Comparison of ENCODE assay signal across 17 cellular contexts in genomic region chr10:1408656-1409358, GRCh38.
"Had no signal": no experiment of that assay in that cellular context is flagged by ENCODE, and none has a peak within 500 bp of the region (broad histone marks: within the 10 kb centered on the region; RNA-seq: fewer than 3 reads in every experiment).

No MANE protein-coding gene starts in this region.

- H3K36me3 Mint-ChIP-seq: activated naive CD8-positive, alpha-beta T cell treated with anti-CD3 and anti-CD28 coated beads for 36 hours; mesothelial cell of epicardium had no signal

- ATAC-seq: foreskin keratinocyte; left cardiac atrium; stimulated activated naive CD8-positive, alpha-beta T cell treated with anti-CD3 and anti-CD28 coated beads, Interleukin-15, amount 100 ng/mL, for 72 hours had no signal

- DNase-seq: activated B cell treated with CpG ODN at 0.5 μM for 24 hours; activated CD4-positive, alpha-beta T cell treated with anti-CD3 and anti-CD28 coated beads, Interleukin-2, amount 50 U/mL, for 1 hour; activated naive CD4-positive, alpha-beta T cell; activated naive CD8-positive, alpha-beta T cell treated with anti-CD3 and anti-CD28 coated beads for 36 hours; activated T-cell treated with anti-CD3 and anti-CD28 coated beads for 4 hours; amniotic stem cell; foreskin keratinocyte; left cardiac atrium; occipital lobe; stimulated activated CD4-positive, alpha-beta T cell treated with anti-CD3 and anti-CD28 coated beads, Interleukin-15, amount 100 ng/mL, for 24 hours; stimulated activated CD4-positive, alpha-beta T cell treated with anti-CD3 and anti-CD28 coated beads, Interleukin-2, amount 100 ng/mL, for 48 hours; stimulated activated naive CD8-positive, alpha-beta T cell treated with anti-CD3 and anti-CD28 coated beads, Interleukin-15, amount 100 ng/mL, for 72 hours; trophoblast cell had no signal

- H3K9me3 Mint-ChIP-seq: activated B cell treated with CpG ODN at 0.5 μM for 24 hours; activated naive CD8-positive, alpha-beta T cell treated with anti-CD3 and anti-CD28 coated beads for 36 hours; activated T-helper 1 cell treated with anti-CD3 and anti-CD28 coated beads, Interleukin-12 subunit alpha, Interleukin-12 subunit beta, Interleukin-2, Interleukin-4 antibody, amounts not matched to agents 30 ng/mL and 10 ng/mL and 1 ng/mL, durations not matched to agents 14 hours and 24 hours and 36 hours; mesothelial cell of epicardium; stimulated activated naive CD8-positive, alpha-beta T cell treated with anti-CD3 and anti-CD28 coated beads, Interleukin-15, amount 100 ng/mL, for 72 hours had no signal

- H3K27me3 Mint-ChIP-seq: activated naive CD8-positive, alpha-beta T cell treated with anti-CD3 and anti-CD28 coated beads for 36 hours had no signal

- H3K27ac Mint-ChIP-seq: activated B cell treated with CpG ODN at 0.5 μM for 24 hours; activated naive CD8-positive, alpha-beta T cell treated with anti-CD3 and anti-CD28 coated beads for 36 hours; activated T-helper 1 cell treated with anti-CD3 and anti-CD28 coated beads, Interleukin-12 subunit alpha, Interleukin-12 subunit beta, Interleukin-2, Interleukin-4 antibody, amounts not matched to agents 30 ng/mL and 10 ng/mL and 1 ng/mL, durations not matched to agents 14 hours and 24 hours and 36 hours; mesothelial cell of epicardium; nephron; progenitor cell of endocrine pancreas; stimulated activated naive CD8-positive, alpha-beta T cell treated with anti-CD3 and anti-CD28 coated beads, Interleukin-15, amount 100 ng/mL, for 72 hours had no signal

- H3K4me3 Mint-ChIP-seq: activated B cell treated with CpG ODN at 0.5 μM for 24 hours; activated naive CD8-positive, alpha-beta T cell treated with anti-CD3 and anti-CD28 coated beads for 36 hours; activated T-helper 1 cell treated with anti-CD3 and anti-CD28 coated beads, Interleukin-12 subunit alpha, Interleukin-12 subunit beta, Interleukin-2, Interleukin-4 antibody, amounts not matched to agents 30 ng/mL and 10 ng/mL and 1 ng/mL, durations not matched to agents 14 hours and 24 hours and 36 hours; mesothelial cell of epicardium; nephron; stimulated activated naive CD8-positive, alpha-beta T cell treated with anti-CD3 and anti-CD28 coated beads, Interleukin-15, amount 100 ng/mL, for 72 hours had no signal

- H3K4me1 Mint-ChIP-seq: activated naive CD8-positive, alpha-beta T cell treated with anti-CD3 and anti-CD28 coated beads for 36 hours; mesothelial cell of epicardium; nephron; stimulated activated naive CD8-positive, alpha-beta T cell treated with anti-CD3 and anti-CD28 coated beads, Interleukin-15, amount 100 ng/mL, for 72 hours had no signal
